ENCODE assay signal across 10 cellular contexts in the genomic region with DNA sequence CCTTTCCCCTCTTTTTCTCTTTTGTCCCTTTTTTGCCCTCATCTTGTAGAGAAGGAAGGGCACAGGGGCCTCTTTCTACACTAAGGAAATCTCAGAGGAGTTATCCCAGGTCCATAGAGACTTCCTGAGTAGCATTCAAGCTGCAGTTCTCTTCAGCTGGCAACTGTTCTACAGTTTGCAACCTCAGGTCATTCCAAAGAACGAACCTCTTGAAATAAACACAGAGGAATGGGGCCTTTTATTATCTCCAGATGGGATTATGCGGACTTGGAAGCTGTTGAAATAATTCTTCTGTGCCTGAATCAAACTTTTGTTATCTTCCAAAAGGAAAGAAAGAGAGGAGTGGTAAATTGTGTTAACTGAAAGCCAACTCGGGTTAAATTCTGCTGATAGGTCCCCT. TPM values are rescaled to one million over a fixed set of nuclear protein-coding genes. Genes with fewer than 3 reads are reported as not detected.
DNase-seq lines count a peak whose midpoint lies in the region; ATAC-seq and TF ChIP-seq lines count a peak whose summit lies in the region.
"Had no signal": no experiment of that assay in that cellular context is flagged by ENCODE, and none has a peak within 500 bp of the region (broad histone marks: within the 10 kb centered on the region; RNA-seq: fewer than 3 reads in every experiment).

No MANE protein-coding gene starts in this region.

- H3K14ac ChIP-seq in neuronal stem cell (ENCODE audit: low read length): no peak overlapping the region

- H3K9ac ChIP-seq in neuronal stem cell (ENCODE audit: low read depth, low read length, poor library complexity): no peak overlapping the region

- peak overlapping the region; percentile 62 for H2AFZ ChIP-seq in neuronal stem cell (ENCODE audit: low read length)

- no peaks in the 10 kb centered on the region for H3K79me1 ChIP-seq in neuronal stem cell (ENCODE audit: low read depth, low read length)

- peaks cover 4 to 7% of the 10 kb centered on the region in 2 donors for H3K4me1 ChIP-seq in neuronal stem cell (ENCODE audit: control insufficient read depth in 2 of 2, insufficient read depth in 1 of 2, low read depth in 1 of 2, low read length in 2 of 2)

- TF ChIP-seq CTCF in fibroblast of pulmonary artery (IDR thresholded peaks at IDR 0.05; ENCODE audit: low read length, missing control alignments) (no peak), GM13976 (IDR thresholded peaks at IDR 0.05; ENCODE audit: borderline replicate concordance, control extremely low read depth, extremely low read depth, insufficient read depth, missing control alignments) (no peak), RWPE1 (conservative IDR thresholded peaks at IDR 0.05; ENCODE audit: low read depth) (no peak)

- no peak overlapping the region for H3K18ac ChIP-seq in neuronal stem cell (ENCODE audit: low read length)

- in situ Hi-C loops in GM13976 (cut with MboI; ENCODE audit: low sequenced_read_pairs, unreplicated experiment): no loop called here

- no peaks in the 10 kb centered on the region for H3K27me3 ChIP-seq in neuronal stem cell (ENCODE audit: control insufficient read depth in 3 of 3, insufficient read depth in 3 of 3, low read depth in 1 of 3, low read length in 3 of 3)

- H2AK5ac ChIP-seq in neuronal stem cell (ENCODE audit: low read depth, low read length): no peak overlapping the region

- H3K23ac ChIP-seq in neuronal stem cell (ENCODE audit: low read depth, low read length, poor library complexity): no peak overlapping the region

- H3K9me3 ChIP-seq in neuronal stem cell (replicated peaks in 1 of 2; ENCODE audit: control insufficient read depth in 2 of 2, insufficient read depth in 1 of 2, low read depth in 1 of 2, low read length in 2 of 2): no peaks in the 10 kb centered on the region

- H4K8ac ChIP-seq in neuronal stem cell (ENCODE audit: low read depth, low read length): no peak overlapping the region

- H3K27ac ChIP-seq in neuronal stem cell (replicated peaks; ENCODE audit: low read length) (peak overlapping the region; percentile 7), RWPE1 (no peak overlapping the region)

- POLR2A ChIA-PET in RWPE1 (lab: Yijun Ruan, JAX; ENCODE audit: low non-redundant PET): no interaction called here

- peaks cover 0 to 4% of the 10 kb centered on the region in 2 donors for H3K36me3 ChIP-seq in neuronal stem cell (replicated peaks in 1 of 2; ENCODE audit: control insufficient read depth in 2 of 2, insufficient read depth in 2 of 2, low read length in 2 of 2)

- ATAC-seq in HG02571 (IDR thresholded peaks at IDR 0.05; ENCODE audit: unreplicated experiment): no peak

- H2BK15ac ChIP-seq in neuronal stem cell (ENCODE audit: low read length): no peak overlapping the region

- H3K4ac ChIP-seq in neuronal stem cell (ENCODE audit: low read length): no peak overlapping the region

- no CpG with 5 or more reads among the region's 3 CpGs for WGBS in neuronal stem cell (ENCODE audit: extremely low coverage in 2 of 2, insufficient read length in 2 of 2, insufficient replicate concordance in 1 of 2), 2 donors

- DNase-seq in AG08395 (ENCODE audit: low spot score): peak; percentile 78
- peak; percentile 65 for DNase-seq in RPMI7951 (ENCODE audit: low read depth)
- DNase-seq in fibroblast of pulmonary artery (ENCODE audit: low read depth): peak; percentile 77
- no peak for DNase-seq in neuronal stem cell (ENCODE audit: low spot score)
- no peak for DNase-seq in GM13976 (ENCODE audit: low spot score)
- DNase-seq in RWPE1 (ENCODE audit: low spot score): no peak
- DNase-seq in SHP77 (lab: John Stamatoyannopoulos, UW): no peak
- DNase-seq: CD4-positive, alpha-beta T cell; NCI-H748 treated with DMSO at 0.1 percent for 48 hours had no signal

- no peak overlapping the region for H2BK5ac ChIP-seq in neuronal stem cell (ENCODE audit: low read length)

- no peak overlapping the region for H2BK12ac ChIP-seq in neuronal stem cell (ENCODE audit: low read length)

- H3K4me3 ChIP-seq in fibroblast of pulmonary artery (replicated peaks; ENCODE audit: low read depth, low read length) (peak overlapping the region; percentile 0), neuronal stem cell (ENCODE audit: low read length in 2 of 2) (no peak overlapping the region)

- CTCF ChIA-PET in RWPE1 (lab: Yijun Ruan, JAX): interaction anchor here (0.5 to 1.2 kb wide), 2 partner anchors 13 to 64 kb away, joined by 3 to 4 read pairs; no protein-coding TSS in a partner anchor

- H2BK120ac ChIP-seq in neuronal stem cell (ENCODE audit: low read depth, low read length): no peak overlapping the region

- H4K91ac ChIP-seq in neuronal stem cell (ENCODE audit: low read depth, low read length, poor library complexity): no peak overlapping the region

- no peak overlapping the region for H3K4me2 ChIP-seq in neuronal stem cell (ENCODE audit: insufficient read depth, low read length, poor library complexity, severe bottlenecking)

RNA-seq across cellular contexts. Expression of a gene that starts 31.0 kb away (rescaled TPM):
- 64.9 and 85.1 TPM in 2 replicates for total RNA-seq in RPMI7951 (2014; rRNA removed; shearing (Covaris generic))
- 22.7 TPM for polyA plus RNA-seq in neuronal stem cell (2013, experiment 1 of 2)
- polyA plus RNA-seq in neuronal stem cell (2013, experiment 2 of 2): 24.5 TPM

Comparison
In these comparisons a context has a peak if more than half of its experiments do, and no peak if none do; other contexts are left out.
1. DNase-seq: peak in AG08395 (single experiment), RPMI7951 (single experiment) and fibroblast of pulmonary artery (single experiment); none in neuronal stem cell (single experiment), GM13976 (single experiment), RWPE1 (single experiment) and SHP77 (0 of 2).